1 cellular context compared by ENCODE assay signal in genomic region chr7:113774182-113774807, GRCh38.
TF ChIP-seq lines count a peak whose summit lies in the region.

No MANE protein-coding gene starts in this region.

TF ChIP-seq in K562, 482 proteins besides CTCF, POLR2A, EP300 and RAD21 (continued from another document):
- TF ChIP-seq ZMIZ1 (IDR thresholded peaks at IDR 0.05; ENCODE audit: low read depth in 2 of 2, low read length in 2 of 2), result no peak
- no peak for TF ChIP-seq CEBPG (CRISPR knock-in tag; IDR thresholded peaks at IDR 0.05)
- 0 out of 4 replicates have a peak, but pooled peaks of 1 of the 2 experiments have one; percentile 22 for TF ChIP-seq CEBPG (tag; conservative IDR thresholded peaks at IDR 0.05 in 1 of 2, IDR thresholded peaks at IDR 0.05 in 1 of 2)
- TF ChIP-seq NR3C1 (CRISPR knock-in tag; IDR thresholded peaks at IDR 0.05), result no peak
- no peak for TF ChIP-seq ZNF124 (CRISPR knock-in tag; IDR thresholded peaks at IDR 0.05)
- no peak for TF ChIP-seq GTF2A2 (tag; IDR thresholded peaks at IDR 0.05)
- no peak for TF ChIP-seq MAFF (IDR thresholded peaks at IDR 0.05; ENCODE audit: low read length)
- 0 out of 2 replicates have a peak, but pooled peaks have one; percentile 18 for TF ChIP-seq SMC3 (conservative IDR thresholded peaks at IDR 0.05; ENCODE audit: insufficient read depth, low read depth, low read length)
- no peak for TF ChIP-seq ZNF75A (CRISPR knock-in tag; IDR thresholded peaks at IDR 0.05)
- TF ChIP-seq, protein P1, sequence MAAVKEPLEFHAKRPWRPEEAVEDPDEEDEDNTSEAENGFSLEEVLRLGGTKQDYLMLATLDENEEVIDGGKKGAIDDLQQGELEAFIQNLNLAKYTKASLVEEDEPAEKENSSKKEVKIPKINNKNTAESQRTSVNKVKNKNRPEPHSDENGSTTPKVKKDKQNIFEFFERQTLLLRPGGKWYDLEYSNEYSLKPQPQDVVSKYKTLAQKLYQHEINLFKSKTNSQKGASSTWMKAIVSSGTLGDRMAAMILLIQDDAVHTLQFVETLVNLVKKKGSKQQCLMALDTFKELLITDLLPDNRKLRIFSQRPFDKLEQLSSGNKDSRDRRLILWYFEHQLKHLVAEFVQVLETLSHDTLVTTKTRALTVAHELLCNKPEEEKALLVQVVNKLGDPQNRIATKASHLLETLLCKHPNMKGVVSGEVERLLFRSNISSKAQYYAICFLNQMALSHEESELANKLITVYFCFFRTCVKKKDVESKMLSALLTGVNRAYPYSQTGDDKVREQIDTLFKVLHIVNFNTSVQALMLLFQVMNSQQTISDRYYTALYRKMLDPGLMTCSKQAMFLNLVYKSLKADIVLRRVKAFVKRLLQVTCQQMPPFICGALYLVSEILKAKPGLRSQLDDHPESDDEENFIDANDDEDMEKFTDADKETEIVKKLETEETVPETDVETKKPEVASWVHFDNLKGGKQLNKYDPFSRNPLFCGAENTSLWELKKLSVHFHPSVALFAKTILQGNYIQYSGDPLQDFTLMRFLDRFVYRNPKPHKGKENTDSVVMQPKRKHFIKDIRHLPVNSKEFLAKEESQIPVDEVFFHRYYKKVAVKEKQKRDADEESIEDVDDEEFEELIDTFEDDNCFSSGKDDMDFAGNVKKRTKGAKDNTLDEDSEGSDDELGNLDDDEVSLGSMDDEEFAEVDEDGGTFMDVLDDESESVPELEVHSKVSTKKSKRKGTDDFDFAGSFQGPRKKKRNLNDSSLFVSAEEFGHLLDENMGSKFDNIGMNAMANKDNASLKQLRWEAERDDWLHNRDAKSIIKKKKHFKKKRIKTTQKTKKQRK (IDR thresholded peaks at IDR 0.05; ENCODE audit: borderline replicate concordance, low read depth, low read length), result no peak
- TF ChIP-seq PURB (CRISPR knock-in tag; IDR thresholded peaks at IDR 0.05; ENCODE audit: low read depth), result no peak
- no peak for TF ChIP-seq RBM39 (optimal IDR thresholded peaks at IDR 0.05; ENCODE audit: low read depth, low read length)
- TF ChIP-seq CBFB (CRISPR knock-in tag; IDR thresholded peaks at IDR 0.05), result no peak
